In the genomic region with DNA sequence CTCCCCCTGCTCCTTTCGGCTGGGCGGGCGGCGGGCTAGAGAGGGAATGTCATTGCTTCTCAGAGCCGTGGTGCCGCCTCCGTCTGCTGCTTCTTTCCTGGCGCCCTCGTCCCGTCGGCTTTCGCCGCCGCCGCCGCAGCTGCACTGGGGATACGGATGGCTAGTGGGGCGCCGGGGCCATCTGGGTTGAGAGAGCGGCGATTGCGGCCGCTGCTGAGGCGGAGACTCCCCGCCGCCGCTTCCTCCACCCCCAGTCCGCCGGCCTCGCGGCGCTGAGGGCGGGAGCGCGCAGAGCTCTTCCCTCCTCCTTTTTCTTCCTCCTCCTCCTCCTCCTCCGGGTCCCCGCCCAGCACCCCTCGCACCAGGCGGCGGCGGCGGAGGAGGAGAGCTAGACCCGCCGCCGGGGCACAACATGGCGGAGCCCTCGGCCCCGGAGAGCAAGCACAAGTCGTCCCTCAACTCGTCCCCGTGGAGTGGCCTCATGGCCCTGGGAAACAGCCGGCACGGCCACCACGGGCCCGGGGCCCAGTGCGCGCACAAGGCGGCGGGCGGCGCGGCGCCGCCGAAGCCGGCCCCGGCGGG, we compare ENCODE assay signal across 1 cellular context.
TF ChIP-seq lines count a peak whose summit lies in the region.

A gene (plus strand): TSS at position 339 of the 582 bp plus-strand sequence. CDS start 74 bp downstream, at position 413.

TF ChIP-seq in A549, 52 proteins besides CTCF, POLR2A, EP300 and RAD21 (continued from another document):
- no peak for TF ChIP-seq CEBPB (IDR thresholded peaks at IDR 0.05)
- TF ChIP-seq EHMT2 (IDR thresholded peaks at IDR 0.05; ENCODE audit: low read depth) = no peak
TF ChIP-seq in A549: peak in this region for 3.
